Comparison of ENCODE assay signal across 1 cellular context in the genomic region with DNA sequence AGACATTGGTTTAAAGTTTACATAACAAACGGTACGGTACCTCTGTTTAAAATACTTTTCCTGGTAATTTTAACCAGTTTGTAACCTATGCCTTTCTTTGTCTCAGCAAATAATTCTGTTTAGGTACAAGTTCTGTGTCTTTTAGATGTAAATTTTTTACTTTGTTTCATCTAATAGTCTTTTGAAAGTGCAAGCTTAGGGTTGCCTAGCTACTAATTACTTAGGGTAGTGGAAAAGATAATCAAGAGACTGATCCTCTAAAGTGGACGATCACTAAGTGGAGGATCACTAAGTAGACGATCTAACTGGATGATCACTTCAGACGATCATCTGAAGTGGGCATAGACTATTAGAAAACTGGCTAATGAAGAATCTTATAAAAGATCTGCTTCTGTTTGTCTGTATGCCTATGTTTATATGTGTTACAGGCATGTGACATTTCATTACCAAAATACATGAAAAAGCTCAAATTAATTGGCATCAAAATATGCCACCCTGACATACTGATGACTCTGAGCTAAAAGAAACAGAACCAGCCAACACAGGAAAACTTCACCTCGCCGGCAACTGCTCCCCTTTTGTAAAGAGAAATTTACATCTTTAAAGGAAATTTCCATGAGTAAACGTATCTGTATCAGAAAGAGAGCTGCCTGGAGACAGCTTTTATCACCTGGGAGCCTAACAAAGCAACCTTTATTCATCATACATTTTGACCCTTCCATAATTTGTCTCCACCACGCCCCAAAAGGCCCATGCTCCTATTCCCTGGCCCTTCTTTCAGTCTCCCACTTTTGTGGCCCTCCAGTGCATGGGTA.
A peak's percentile ranks its signal among the peaks of the same experiment; 100 is the strongest.
TF ChIP-seq lines count a peak whose summit lies in the region.

No MANE protein-coding gene starts in this region.

TF ChIP-seq in K562, 482 proteins besides CTCF, POLR2A, EP300 and RAD21:
- TF ChIP-seq, protein P1, sequence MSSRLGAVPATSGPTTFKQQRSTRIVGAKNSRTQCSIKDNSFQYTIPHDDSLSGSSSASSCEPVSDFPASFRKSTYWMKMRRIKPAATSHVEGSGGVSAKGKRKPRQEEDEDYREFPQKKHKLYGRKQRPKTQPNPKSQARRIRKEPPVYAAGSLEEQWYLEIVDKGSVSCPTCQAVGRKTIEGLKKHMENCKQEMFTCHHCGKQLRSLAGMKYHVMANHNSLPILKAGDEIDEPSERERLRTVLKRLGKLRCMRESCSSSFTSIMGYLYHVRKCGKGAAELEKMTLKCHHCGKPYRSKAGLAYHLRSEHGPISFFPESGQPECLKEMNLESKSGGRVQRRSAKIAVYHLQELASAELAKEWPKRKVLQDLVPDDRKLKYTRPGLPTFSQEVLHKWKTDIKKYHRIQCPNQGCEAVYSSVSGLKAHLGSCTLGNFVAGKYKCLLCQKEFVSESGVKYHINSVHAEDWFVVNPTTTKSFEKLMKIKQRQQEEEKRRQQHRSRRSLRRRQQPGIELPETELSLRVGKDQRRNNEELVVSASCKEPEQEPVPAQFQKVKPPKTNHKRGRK (tag; IDR thresholded peaks at IDR 0.05) = 0 out of 2 replicates have a peak, but pooled peaks have one; percentile 43
- TF ChIP-seq RFX1 (IDR thresholded peaks at IDR 0.05) (peak; percentile 52; the same call in 1 of the 2 replicates), ZNF24 (IDR thresholded peaks at IDR 0.05) (no peak)
TF ChIP-seq in K562: peak in this region for 2.
